ENCODE assay signal across 18 cellular contexts in genomic region chr1:76158126-76158525, GRCh38.
DNase-seq lines count a peak whose midpoint lies in the region; ATAC-seq, FAIRE-seq and TF ChIP-seq lines count a peak whose summit lies in the region.
"Had no signal": no experiment of that assay in that cellular context is flagged by ENCODE, and none has a peak within 500 bp of the region (broad histone marks: within the 10 kb centered on the region; RNA-seq: fewer than 3 reads in every experiment).

No MANE protein-coding gene starts in this region.

- H3F3A ChIP-seq in SK-N-SH (replicated peaks; ENCODE audit: insufficient read depth) = peaks cover 10% of the 10 kb centered on the region
- peaks cover 12% of the 10 kb centered on the region for H3F3A ChIP-seq in smooth muscle cell (ENCODE audit: low read depth)

- ATAC-seq in SK-N-SH treated with all-trans-retinoic acid at 6 μM for 48 hours (peak; percentile 18; the same call in 1 of the 3 replicates), GM19023 (IDR thresholded peaks at IDR 0.05; ENCODE audit: unreplicated experiment) (no peak)

- H2AFZ ChIP-seq in SK-N-SH (ENCODE audit: low read depth) (no peak overlapping the region), smooth muscle cell (ENCODE audit: low read depth) (no peak overlapping the region)

- H3K27ac ChIP-seq in SK-N-SH (ENCODE audit: low read depth in 2 of 2, low read length in 1 of 2) (no peak overlapping the region), smooth muscle cell (ENCODE audit: low read depth) (peak overlapping the region; percentile 27)
- H3K27ac ChIP-seq: C4-2B, HL-60 had no signal

- no peak for FAIRE-seq in frontal cortex (lab: Jason Lieb, UNC)
- FAIRE-seq: A204.1, GM12892 had no signal

- H3K36me3 ChIP-seq in SK-N-SH (replicated peaks in 1 of 2; ENCODE audit: control insufficient read depth in 1 of 2, insufficient read depth in 2 of 2, low read length in 1 of 2) (no peaks in the 10 kb centered on the region), smooth muscle cell (ENCODE audit: low read depth) (no peaks in the 10 kb centered on the region)

- H4K20me1 ChIP-seq in SK-N-SH (ENCODE audit: insufficient read depth) (no peaks in the 10 kb centered on the region), smooth muscle cell (ENCODE audit: low read depth) (no peaks in the 10 kb centered on the region)

- H3K4me1 Mint-ChIP-seq in nephron progenitor cell = peaks cover 32% of the 10 kb centered on the region

- H3K4me3 ChIP-seq in SK-N-SH (ENCODE audit: low read depth in 2 of 2, low read length in 1 of 2) (no peak overlapping the region), epithelial cell of proximal tubule (ENCODE audit: low read depth, low read length) (no peak overlapping the region), smooth muscle cell (no peak overlapping the region)

- no peak for TF ChIP-seq RAD21 in SK-N-SH (IDR thresholded peaks at IDR 0.05; ENCODE audit: low read length)

- CTCF ChIA-PET in SK-N-SH (lab: Yijun Ruan, JAX) = interaction anchor here (1.0 kb wide), 1 partner anchor 968 kb away, joined by 5 read pairs; no protein-coding TSS in a partner anchor

- no peak for DNase-seq in SK-N-SH
- peak; percentile 45 for DNase-seq in M059J (ENCODE audit: low read depth)
- DNase-seq in epithelial cell of proximal tubule (ENCODE audit: low read depth) = peak; percentile 72
- no peak for DNase-seq in smooth muscle cell (lab: John Stamatoyannopoulos, UW; ENCODE audit: unreplicated experiment)
- no peak for DNase-seq in nephron progenitor cell
- no peak for DNase-seq in frontal cortex (ENCODE audit: low spot score in 2 of 2)
- DNase-seq: H9; KBM-7; MM.1S; NCI-H1092 treated with DMSO at 0.1 percent for 48 hours; NCI-H187; NK-92 treated with Interleukin-12 subunit alpha and Interleukin-12 subunit beta, amount 100 ng/mL, for 24 hours had no signal

- peaks cover 0 to 9% of the 10 kb centered on the region in 2 experiments; a peak in 1 of 4 replicates for H3K4me1 ChIP-seq in SK-N-SH (ENCODE audit: control insufficient read depth in 1 of 2, insufficient read depth in 2 of 2, low read depth in 1 of 2, low read length in 1 of 2)
- peaks cover 13% of the 10 kb centered on the region for H3K4me1 ChIP-seq in smooth muscle cell (ENCODE audit: low read depth)

- H3K9me2 ChIP-seq in SK-N-SH = no peaks in the 10 kb centered on the region

- peaks cover 4% of the 10 kb centered on the region for H3K36me3 Mint-ChIP-seq in nephron progenitor cell (ENCODE audit: low read depth)

- H3K4me2 ChIP-seq in SK-N-SH (no peak overlapping the region; the same call in 1 of the 2 replicates), smooth muscle cell (peak overlapping the region; percentile 23)

- 65% methylated on average over 4 of the region's 4 CpGs for WGBS in SK-N-SH (ENCODE audit: low lambda C conversion rate)
- 47% methylated on average over 4 of the region's 4 CpGs for WGBS in smooth muscle cell (ENCODE audit: low lambda C conversion rate)

- H3K9me3 Mint-ChIP-seq in nephron progenitor cell = no peaks in the 10 kb centered on the region
- H3K9me3 Mint-ChIP-seq: H9 had no signal

- H3K27me3 ChIP-seq in SK-N-SH (ENCODE audit: insufficient read depth) (no peaks in the 10 kb centered on the region), smooth muscle cell (ENCODE audit: low read depth) (no peaks in the 10 kb centered on the region)

- H3K27ac Mint-ChIP-seq in nephron progenitor cell = no peak overlapping the region

- H3K27me3 Mint-ChIP-seq in nephron progenitor cell (ENCODE audit: low read depth, poor library complexity) = peaks cover 2% of the 10 kb centered on the region

- TF ChIP-seq CTCF in SK-N-SH (IDR thresholded peaks at IDR 0.05) (no peak), epithelial cell of proximal tubule (conservative IDR thresholded peaks at IDR 0.05; ENCODE audit: low read depth, low read length) (no peak), smooth muscle cell (IDR thresholded peaks at IDR 0.05; ENCODE audit: borderline replicate concordance, insufficient read depth, poor library complexity, severe bottlenecking) (no peak), nephron progenitor cell (IDR thresholded peaks at IDR 0.05) (no peak)

- H3K79me2 ChIP-seq in SK-N-SH (ENCODE audit: insufficient read depth) (no peaks in the 10 kb centered on the region; the same call in 1 of the 2 replicates), smooth muscle cell (ENCODE audit: low read depth) (peaks cover 3% of the 10 kb centered on the region)

- POLR2A ChIA-PET in SK-N-SH (lab: Yijun Ruan, JAX) = no interaction called here

- no peak for TF ChIP-seq EP300 in SK-N-SH (IDR thresholded peaks at IDR 0.05; ENCODE audit: borderline replicate concordance in 1 of 2, low read depth in 1 of 2, low read length in 1 of 2)

- H3K9ac ChIP-seq in SK-N-SH (no peak overlapping the region), smooth muscle cell (ENCODE audit: low read depth) (no peak overlapping the region)

- no peaks in the 10 kb centered on the region for H3K9me3 ChIP-seq in SK-N-SH
- no peaks in the 10 kb centered on the region for H3K9me3 ChIP-seq in smooth muscle cell (replicated peaks; ENCODE audit: low read depth)

- H3K4me3 Mint-ChIP-seq in nephron progenitor cell = no peak overlapping the region
- H3K4me3 Mint-ChIP-seq: H9 had no signal

TF ChIP-seq in SK-N-SH treated with all-trans-retinoic acid at 6 μM for 48 hours, 23 proteins besides CTCF, POLR2A, EP300 and RAD21 (continues in another document):
- TF ChIP-seq ZNF70 (CRISPR knock-in tag; IDR thresholded peaks at IDR 0.05) = no peak
- no peak for TF ChIP-seq ESRRG (CRISPR knock-in tag; IDR thresholded peaks at IDR 0.05)
- TF ChIP-seq RARB (CRISPR knock-in tag; IDR thresholded peaks at IDR 0.05) = no peak
- no peak for TF ChIP-seq POU6F1 (CRISPR knock-in tag; IDR thresholded peaks at IDR 0.05; ENCODE audit: borderline replicate concordance, low read depth)

TF ChIP-seq in SK-N-SH, 30 proteins besides CTCF, POLR2A, EP300 and RAD21:
- TF ChIP-seq GABPA (IDR thresholded peaks at IDR 0.05; ENCODE audit: low read depth) (no peak), FOXM1 (IDR thresholded peaks at IDR 0.05; ENCODE audit: low read depth) (no peak), MEF2A (IDR thresholded peaks at IDR 0.05; ENCODE audit: borderline replicate concordance, low read depth) (no peak), RFX5 (IDR thresholded peaks at IDR 0.05; ENCODE audit: low read length) (no peak), FOSL2 (IDR thresholded peaks at IDR 0.05; ENCODE audit: borderline replicate concordance, low read depth) (no peak), SMC3 (IDR thresholded peaks at IDR 0.05; ENCODE audit: low read depth, low read length) (no peak), RCOR1 (IDR thresholded peaks at IDR 0.05; ENCODE audit: low read length) (no peak), RXRA (IDR thresholded peaks at IDR 0.05; ENCODE audit: borderline replicate concordance, low read depth) (no peak), NRF1 (IDR thresholded peaks at IDR 0.05; ENCODE audit: low read depth, low read length) (no peak), USF1 (IDR thresholded peaks at IDR 0.05; ENCODE audit: borderline replicate concordance, low read depth) (no peak), USF2 (IDR thresholded peaks at IDR 0.05; ENCODE audit: borderline replicate concordance, low read depth, low read length) (no peak), MXI1 (IDR thresholded peaks at IDR 0.05; ENCODE audit: low read depth, low read length) (no peak), IRF3 (IDR thresholded peaks at IDR 0.05; ENCODE audit: low read depth, low read length) (no peak)

Comparison
In these comparisons a context has a peak if more than half of its experiments do, and no peak if none do; other contexts are left out.
1. DNase-seq: peak in M059J (single experiment) and epithelial cell of proximal tubule (single experiment); none in SK-N-SH (single experiment), smooth muscle cell (single experiment), nephron progenitor cell (single experiment) and frontal cortex (0 of 2).